1 cellular context compared by ENCODE assay signal in genomic region chr1:184428604-184429003, GRCh38.
TF ChIP-seq lines count a peak whose summit lies in the region.

No MANE protein-coding gene starts in this region.

TF ChIP-seq in HCT116, 20 proteins besides CTCF, POLR2A, EP300 and RAD21 (continued from another document):
- TF ChIP-seq REST (IDR thresholded peaks at IDR 0.05; ENCODE audit: low read depth), result no peak
- no peak for TF ChIP-seq ZFX (IDR thresholded peaks at IDR 0.05)
- TF ChIP-seq SIN3A (IDR thresholded peaks at IDR 0.05; ENCODE audit: low read depth), result no peak
- no peak for TF ChIP-seq JUND (IDR thresholded peaks at IDR 0.05)
- no peak for TF ChIP-seq YY1 (IDR thresholded peaks at IDR 0.05; ENCODE audit: extremely low read depth, insufficient replicate concordance, low read depth, low read length)
- no peak for TF ChIP-seq CEBPB (IDR thresholded peaks at IDR 0.05; ENCODE audit: low read depth)
- TF ChIP-seq EZH2phosphoT487 (IDR thresholded peaks at IDR 0.05; ENCODE audit: borderline replicate concordance), result no peak
- TF ChIP-seq TCF7L2 (IDR thresholded peaks at IDR 0.05; ENCODE audit: borderline replicate concordance, extremely low read depth, insufficient read depth, insufficient read length), result no peak
- TF ChIP-seq EGR1 (IDR thresholded peaks at IDR 0.05; ENCODE audit: low read depth), result no peak
